ENCODE assay signal across 23 cellular contexts in the genomic region with DNA sequence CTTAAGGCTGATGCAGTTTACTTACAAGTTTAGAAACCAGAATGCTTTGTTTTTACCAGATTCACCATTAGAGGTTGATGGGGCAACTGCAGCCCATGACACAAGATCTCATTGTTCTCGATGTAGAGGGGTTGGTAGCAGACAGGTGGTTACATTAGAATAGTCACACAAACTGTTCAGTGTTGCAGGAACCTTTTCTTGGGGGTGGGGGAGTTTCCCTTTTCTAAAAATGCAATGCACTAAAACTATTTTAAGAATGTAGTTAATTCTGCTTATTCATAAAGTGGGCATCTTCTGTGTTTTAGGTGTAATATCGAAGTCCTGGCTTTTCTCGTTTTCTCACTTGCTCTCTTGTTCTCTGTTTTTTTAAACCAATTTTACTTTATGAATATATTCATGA.
DNase-seq lines count a peak whose midpoint lies in the region; ATAC-seq and TF ChIP-seq lines count a peak whose summit lies in the region.
"Had no signal": no experiment of that assay in that cellular context is flagged by ENCODE, and none has a peak within 500 bp of the region (broad histone marks: within the 10 kb centered on the region; RNA-seq: fewer than 3 reads in every experiment).

No MANE protein-coding gene starts in this region.

- DNase-seq in GM13977 (ENCODE audit: low spot score) (peak; percentile 27), IMR-90 (no peak), naive B cell (no peak), neural progenitor cell (ENCODE audit: low spot score) (no peak), NCI-H226 (no peak)
- DNase-seq: activated CD4-positive, alpha-beta memory T cell treated with anti-CD3 and anti-CD28 coated beads, Interleukin-2, amount 10 ng/mL, durations not matched to agents 7 days and 5 days; activated CD8-positive, alpha-beta memory T cell treated with anti-CD3 and anti-CD28 coated beads, Interleukin-2, amount 50 U/mL, for 4 hours; dorsolateral prefrontal cortex; HCEC 1CT; Kasumi-1; kidney glomerular epithelial cell; NCI-H1436 treated with DMSO at 0.1 percent for 48 hours; NCI-H2107; NCI-H446; occipital lobe; stimulated activated CD4-positive, alpha-beta T cell treated with anti-CD3 and anti-CD28 coated beads, Interleukin-4, amount 100 ng/mL, for 24 hours; SW 1271 had no signal

- H4K8ac ChIP-seq in IMR-90 (ENCODE audit: low read depth in 2 of 2, low read length in 2 of 2) = no peak overlapping the region

- H3K9me3 ChIP-seq in IMR-90 (ENCODE audit: control insufficient read depth, insufficient read depth, low read length) (no peaks in the 10 kb centered on the region), neural progenitor cell (ENCODE audit: low read depth) (no peaks in the 10 kb centered on the region)
- H3K9me3 ChIP-seq: prostate gland, SJCRH30, tibial nerve had no signal

- H2AK9ac ChIP-seq in IMR-90 (replicated peaks; ENCODE audit: low read depth, low read length, poor library complexity) = no peak overlapping the region

- H3K14ac ChIP-seq in IMR-90 (replicated peaks; ENCODE audit: low read depth, low read length) = peak overlapping the region; percentile 40; the same call in 1 of the 2 replicates

- H3K9ac ChIP-seq in IMR-90 (ENCODE audit: low read depth, low read length) (no peak overlapping the region), neural progenitor cell (no peak overlapping the region)

- no peak overlapping the region for H3K56ac ChIP-seq in IMR-90 (ENCODE audit: extremely low read depth, insufficient read depth, low read length)

- H3K27ac ChIP-seq in IMR-90 (ENCODE audit: insufficient read depth, low read length) = no peak overlapping the region
- H3K27ac ChIP-seq in neural progenitor cell = no peak overlapping the region
- H3K27ac ChIP-seq: prostate gland, SJCRH30, tibial nerve had no signal

- POLR2A ChIA-PET in IMR-90 (lab: Charles Lee; ENCODE audit: unreplicated experiment) = no interaction called here

- no TSS peak for BruUV-seq in IMR-90 (replicated peaks; lab: Mats Ljungman, UMichigan)

- no peak overlapping the region for H2AK5ac ChIP-seq in IMR-90 (ENCODE audit: low read depth, low read length)

- no peak overlapping the region for H2BK15ac ChIP-seq in IMR-90 (ENCODE audit: low read depth, low read length)

- TF ChIP-seq CTCF in GM13977 (IDR thresholded peaks at IDR 0.05; ENCODE audit: extremely low read depth, insufficient read depth, missing control alignments) (no peak), IMR-90 (conservative IDR thresholded peaks at IDR 0.05; ENCODE audit: low read depth, low read length) (no peak), neural progenitor cell (IDR thresholded peaks at IDR 0.05) (no peak)

- WGBS in IMR-90 (ENCODE audit: extremely low coverage in 2 of 2, insufficient read length in 1 of 2), 2 experiments = no CpG with 5 or more reads among the region's 3 CpGs

- H3K27me3 Mint-ChIP-seq in naive B cell (no peaks in the 10 kb centered on the region), neural progenitor cell (ENCODE audit: insufficient read depth, low read depth) (no peaks in the 10 kb centered on the region)
- H3K27me3 Mint-ChIP-seq: activated CD4-positive, alpha-beta memory T cell treated with anti-CD3 and anti-CD28 coated beads, Interleukin-2, amount 10 ng/mL, durations not matched to agents 7 days and 5 days; activated naive CD4-positive, alpha-beta T cell treated with anti-CD3 and anti-CD28 coated beads, Interleukin-2, amount 50 U/mL, for 24 hours had no signal

- no peak overlapping the region for H3K23ac ChIP-seq in IMR-90 (ENCODE audit: low read depth, low read length)

- H3K9me1 ChIP-seq in IMR-90 (ENCODE audit: insufficient read depth, low read length) = peaks cover 11% of the 10 kb centered on the region; the same call in 1 of the 2 replicates

- no peak overlapping the region for H3K4ac ChIP-seq in IMR-90 (ENCODE audit: low read depth, low read length)

- ATAC-seq in GM19025 (IDR thresholded peaks at IDR 0.05; ENCODE audit: low read depth, unreplicated experiment) = peak; percentile 59
- ATAC-seq in IMR-90 (ENCODE audit: low read depth) = no peak
- ATAC-seq in naive B cell (ENCODE audit: low read depth in 2 of 2) = no peak
- no peak for ATAC-seq in HG02798 (IDR thresholded peaks at IDR 0.05; ENCODE audit: poor library complexity, unreplicated experiment)

- H2BK20ac ChIP-seq in IMR-90 (ENCODE audit: low read depth, low read length) = no peak overlapping the region

- H3K4me3 ChIP-seq in IMR-90 (ENCODE audit: insufficient read depth, low read depth, low read length) (no peak overlapping the region), neural progenitor cell (no peak overlapping the region)
- H3K4me3 ChIP-seq: dorsolateral prefrontal cortex, prostate gland, SJCRH30, tibial nerve had no signal

- no peaks in the 10 kb centered on the region for H3K79me2 ChIP-seq in neural progenitor cell (ENCODE audit: low read depth)

- no peak overlapping the region for H4K91ac ChIP-seq in IMR-90 (ENCODE audit: insufficient read depth, low read depth, low read length)

- no peak for TF ChIP-seq POLR2A in IMR-90 (IDR thresholded peaks at IDR 0.05; ENCODE audit: low read depth, low read length)

- H3K9me3 Mint-ChIP-seq in naive B cell = no peaks in the 10 kb centered on the region
- H3K9me3 Mint-ChIP-seq in neural progenitor cell = peaks cover 5% of the 10 kb centered on the region
- H3K9me3 Mint-ChIP-seq: activated CD4-positive, alpha-beta memory T cell treated with anti-CD3 and anti-CD28 coated beads, Interleukin-2, amount 10 ng/mL, durations not matched to agents 7 days and 5 days; activated naive CD4-positive, alpha-beta T cell treated with anti-CD3 and anti-CD28 coated beads, Interleukin-2, amount 50 U/mL, for 24 hours had no signal

- H4K20me1 ChIP-seq in IMR-90 (ENCODE audit: insufficient read depth, low read length) (peaks cover 3% of the 10 kb centered on the region; the same call in 1 of the 2 replicates), neural progenitor cell (ENCODE audit: low read depth) (peaks cover 15% of the 10 kb centered on the region)

- H3K4me1 Mint-ChIP-seq in naive B cell (peaks cover 14 to 15% (median 14%) of the 10 kb centered on the region in 3 donors), neural progenitor cell (peaks cover 18% of the 10 kb centered on the region)
- H3K4me1 Mint-ChIP-seq: activated CD4-positive, alpha-beta memory T cell treated with anti-CD3 and anti-CD28 coated beads, Interleukin-2, amount 10 ng/mL, durations not matched to agents 7 days and 5 days had no signal

- peaks cover 5 to 32% of the 10 kb centered on the region in 2 experiments; a peak in 3 of 4 replicates for H3K79me1 ChIP-seq in IMR-90 (ENCODE audit: low read depth in 1 of 2, low read length in 2 of 2)

- H3F3A ChIP-seq in neural progenitor cell (ENCODE audit: low read depth) = peaks cover 17% of the 10 kb centered on the region

- peaks cover 34 to 50% of the 10 kb centered on the region in 2 donors for H3K36me3 Mint-ChIP-seq in naive B cell
- peaks cover 68% of the 10 kb centered on the region for H3K36me3 Mint-ChIP-seq in neural progenitor cell

- peaks cover 44% of the 10 kb centered on the region for H3K36me3 ChIP-seq in IMR-90 (ENCODE audit: control insufficient read depth, insufficient read depth, low read length)
- no peaks in the 10 kb centered on the region for H3K36me3 ChIP-seq in neural progenitor cell
- H3K36me3 ChIP-seq: prostate gland had no signal

- no peak overlapping the region for H2BK120ac ChIP-seq in IMR-90 (ENCODE audit: low read depth, low read length)

- no peaks in the 10 kb centered on the region for H3K27me3 ChIP-seq in IMR-90 (ENCODE audit: control insufficient read depth, insufficient read depth, low read length)
- H3K27me3 ChIP-seq in neural progenitor cell = no peaks in the 10 kb centered on the region
- H3K27me3 ChIP-seq: dorsolateral prefrontal cortex, SJCRH30, tibial nerve had no signal

- H3K27ac Mint-ChIP-seq in naive B cell (peak overlapping the region in 4 of 6 donors; percentile 10 to 84 (median 62)), neural progenitor cell (no peak overlapping the region)
- H3K27ac Mint-ChIP-seq: activated CD4-positive, alpha-beta memory T cell treated with anti-CD3 and anti-CD28 coated beads, Interleukin-2, amount 10 ng/mL, durations not matched to agents 7 days and 5 days had no signal

- H3K4me2 ChIP-seq in IMR-90 (ENCODE audit: low read depth, low read length) (no peak overlapping the region), neural progenitor cell (no peak overlapping the region)

- H3K18ac ChIP-seq in IMR-90 (ENCODE audit: low read depth, low read length) = no peak overlapping the region

- CTCF ChIA-PET in IMR-90 (lab: Yijun Ruan, JAX) = interaction anchor here (2.4 kb wide), 1 partner anchor 9 kb away, joined by 10 read pairs; no protein-coding TSS in a partner anchor

- no peak for TF ChIP-seq RAD21 in IMR-90 (IDR thresholded peaks at IDR 0.05; ENCODE audit: low read length)

- H2AFZ ChIP-seq in IMR-90 (replicated peaks; ENCODE audit: low read length, poor library complexity) (no peak overlapping the region), neural progenitor cell (replicated peaks) (no peak overlapping the region)

- intact Hi-C loops in IMR-90 (cut with micrococcal nuclease) = no loop called here

- H4K5ac ChIP-seq in IMR-90 (ENCODE audit: low read depth, low read length) = no peak overlapping the region

- dilution Hi-C loops in IMR-90 (cut with HindIII; ENCODE audit: low sequenced_read_pairs, unreplicated experiment) = no loop called here

- in situ Hi-C loops in GM13977 (cut with MboI; ENCODE audit: low pct_unique_long_range_greater_than_20kb, low sequenced_read_pairs, unreplicated experiment) (no loop called here), IMR-90 (cut with MboI; ENCODE audit: low sequenced_read_pairs) (no loop called here)

- no peak overlapping the region for H2BK5ac ChIP-seq in IMR-90 (ENCODE audit: low read depth, low read length, poor library complexity, severe bottlenecking)

- H3K4me1 ChIP-seq in IMR-90 (ENCODE audit: control insufficient read depth, insufficient read depth, low read length) (peaks cover 2% of the 10 kb centered on the region; the same call in 1 of the 2 replicates), neural progenitor cell (peaks cover 21% of the 10 kb centered on the region)
- H3K4me1 ChIP-seq: prostate gland, SJCRH30 had no signal

- H3K4me3 Mint-ChIP-seq in naive B cell (peak overlapping the region in 1 of 8 donors; percentile 2), neural progenitor cell (no peak overlapping the region)
- H3K4me3 Mint-ChIP-seq: activated CD4-positive, alpha-beta memory T cell treated with anti-CD3 and anti-CD28 coated beads, Interleukin-2, amount 10 ng/mL, durations not matched to agents 7 days and 5 days; activated naive CD4-positive, alpha-beta T cell treated with anti-CD3 and anti-CD28 coated beads, Interleukin-2, amount 50 U/mL, for 24 hours had no signal

TF ChIP-seq in IMR-90, 13 proteins besides CTCF, POLR2A, EP300 and RAD21 (continues in another document):
- TF ChIP-seq MAFK (IDR thresholded peaks at IDR 0.05; ENCODE audit: low read depth, low read length) = no peak
- no peak for TF ChIP-seq MXI1 (IDR thresholded peaks at IDR 0.05; ENCODE audit: borderline replicate concordance, low read depth, low read length)
- TF ChIP-seq MAZ (IDR thresholded peaks at IDR 0.05; ENCODE audit: borderline replicate concordance, low read depth, low read length) = no peak
